ENCODE assay signal across 8 cellular contexts in the genomic region with DNA sequence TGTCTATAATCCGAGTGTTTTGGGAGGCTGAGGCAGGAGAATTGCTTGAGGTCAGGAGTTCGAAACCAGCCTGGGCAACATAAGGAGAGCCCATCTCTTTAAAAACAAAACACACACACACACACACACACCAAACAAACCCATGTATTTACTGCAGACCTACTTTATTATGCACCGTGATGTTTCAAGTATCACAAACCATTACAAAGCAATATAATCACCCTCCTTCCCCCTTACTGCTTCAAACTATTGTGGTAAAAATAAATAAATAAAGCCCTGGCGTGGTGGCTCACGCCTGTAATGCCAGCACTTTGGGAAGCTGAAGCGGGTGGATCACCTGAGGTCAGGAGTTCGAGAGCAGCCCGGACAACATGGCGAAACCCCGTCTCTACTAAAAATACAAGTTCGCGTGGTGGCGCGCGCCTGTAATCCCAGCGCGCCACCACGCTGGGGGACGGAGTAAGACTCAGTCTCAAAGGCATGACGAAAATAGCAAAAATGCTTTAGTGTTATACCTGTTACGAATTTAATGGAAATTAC. TPM values are rescaled to one million over a fixed set of nuclear protein-coding genes. Genes with fewer than 3 reads are reported as not detected.
DNase-seq lines count a peak whose midpoint lies in the region; ATAC-seq and TF ChIP-seq lines count a peak whose summit lies in the region.

No MANE protein-coding gene starts in this region.

- peak overlapping the region; percentile 100 for H3K4me3 Mint-ChIP-seq in T-helper 2 cell treated with Interferon-gamma antibody and Interleukin-4, amounts not matched to agents 5 μg/mL and 100 μg/mL, for 36 hours
- H3K4me3 Mint-ChIP-seq in activated CD4-positive, alpha-beta memory T cell treated with anti-CD3 and anti-CD28 coated beads, Interleukin-2, amount 10 ng/mL, durations not matched to agents 7 days and 5 days, result peak overlapping the region; percentile 96

- H3K4me1 Mint-ChIP-seq in T-helper 2 cell treated with Interferon-gamma antibody and Interleukin-4, amounts not matched to agents 5 μg/mL and 100 μg/mL, for 36 hours (ENCODE audit: low read depth), result peaks cover 26% of the 10 kb centered on the region
- H3K4me1 Mint-ChIP-seq in activated CD4-positive, alpha-beta memory T cell treated with anti-CD3 and anti-CD28 coated beads, Interleukin-2, amount 10 ng/mL, durations not matched to agents 7 days and 5 days, result peaks cover 34% of the 10 kb centered on the region

- TF ChIP-seq CTCF in GM13977 (IDR thresholded peaks at IDR 0.05; ENCODE audit: extremely low read depth, insufficient read depth, missing control alignments), result no peak

- POLR2A ChIA-PET in activated CD4-positive, alpha-beta memory T cell treated with anti-CD3 and anti-CD28 coated beads, Interleukin-2, amount 10 ng/mL, durations not matched to agents 7 days and 5 days (lab: Charles Lee), result interaction anchor here (0.6 to 15.5 kb wide), 15 partner anchors 10 to 185 kb away, joined by 3 to 658 read pairs (median 14); a partner anchor contains a TSS

- H3K4me3 ChIP-seq in iPS-20b (ENCODE audit: low read length) (peak overlapping the region; percentile 99), stomach smooth muscle (ENCODE audit: low read length in 2 of 2) (peak overlapping the region; percentile 89 to 99)

- H3K9ac ChIP-seq in iPS-20b (ENCODE audit: low read depth, low read length) (peak overlapping the region; percentile 97; the same call in 1 of the 2 replicates), stomach smooth muscle (ENCODE audit: low read length in 2 of 2) (peak overlapping the region; percentile 96 to 98)

- H3K9me3 ChIP-seq in iPS-20b (ENCODE audit: insufficient read depth, low read depth, low read length) (no peaks in the 10 kb centered on the region), stomach smooth muscle (ENCODE audit: control insufficient read depth in 2 of 2, low read length in 2 of 2) (no peaks in the 10 kb centered on the region)

- ATAC-seq in GM18873 (IDR thresholded peaks at IDR 0.05; ENCODE audit: low FRiP score, unreplicated experiment), result no peak

- in situ Hi-C loops in GM13977 (cut with MboI; ENCODE audit: low pct_unique_long_range_greater_than_20kb, low sequenced_read_pairs, unreplicated experiment), result no loop called here

- peak overlapping the region; percentile 100 for H3K27ac Mint-ChIP-seq in T-helper 2 cell treated with Interferon-gamma antibody and Interleukin-4, amounts not matched to agents 5 μg/mL and 100 μg/mL, for 36 hours
- H3K27ac Mint-ChIP-seq in activated CD4-positive, alpha-beta memory T cell treated with anti-CD3 and anti-CD28 coated beads, Interleukin-2, amount 10 ng/mL, durations not matched to agents 7 days and 5 days, result peak overlapping the region; percentile 100

- no peaks in the 10 kb centered on the region for H3K9me3 Mint-ChIP-seq in T-helper 2 cell treated with Interferon-gamma antibody and Interleukin-4, amounts not matched to agents 5 μg/mL and 100 μg/mL, for 36 hours
- H3K9me3 Mint-ChIP-seq in activated CD4-positive, alpha-beta memory T cell treated with anti-CD3 and anti-CD28 coated beads, Interleukin-2, amount 10 ng/mL, durations not matched to agents 7 days and 5 days, result no peaks in the 10 kb centered on the region

- peaks cover 2% of the 10 kb centered on the region for H3K27me3 Mint-ChIP-seq in T-helper 2 cell treated with Interferon-gamma antibody and Interleukin-4, amounts not matched to agents 5 μg/mL and 100 μg/mL, for 36 hours (ENCODE audit: low read depth)
- H3K27me3 Mint-ChIP-seq in activated CD4-positive, alpha-beta memory T cell treated with anti-CD3 and anti-CD28 coated beads, Interleukin-2, amount 10 ng/mL, durations not matched to agents 7 days and 5 days, result no peaks in the 10 kb centered on the region

- H3K36me3 Mint-ChIP-seq in T-helper 2 cell treated with Interferon-gamma antibody and Interleukin-4, amounts not matched to agents 5 μg/mL and 100 μg/mL, for 36 hours (ENCODE audit: low read depth), result peaks cover 17% of the 10 kb centered on the region
- H3K36me3 Mint-ChIP-seq in activated CD4-positive, alpha-beta memory T cell treated with anti-CD3 and anti-CD28 coated beads, Interleukin-2, amount 10 ng/mL, durations not matched to agents 7 days and 5 days (ENCODE audit: low read depth), result peaks cover 19% of the 10 kb centered on the region

- CTCF ChIA-PET in activated CD4-positive, alpha-beta memory T cell treated with anti-CD3 and anti-CD28 coated beads, Interleukin-2, amount 10 ng/mL, durations not matched to agents 7 days and 5 days (lab: Charles Lee), result interaction anchor here (0.7 to 2.8 kb wide), 5 partner anchors 18 to 197 kb away, joined by 3 to 20 read pairs (median 10); a partner anchor contains a TSS

- H3K4me1 ChIP-seq in iPS-20b (ENCODE audit: insufficient read depth, low read length) (peaks cover 9% of the 10 kb centered on the region), stomach smooth muscle (ENCODE audit: control insufficient read depth, insufficient read depth, low read length) (peaks cover 13% of the 10 kb centered on the region)

- H3K27ac ChIP-seq in iPS-20b (ENCODE audit: low read length) (no peak overlapping the region), stomach smooth muscle (ENCODE audit: low read length) (peak overlapping the region; percentile 95)

- no peak for DNase-seq in T-helper 2 cell treated with Interferon-gamma antibody and Interleukin-4, amounts not matched to agents 5 μg/mL and 100 μg/mL, for 36 hours (ENCODE audit: low spot score)
- DNase-seq in T-helper 2 cell (no peak), GM13977 (ENCODE audit: low spot score) (no peak), NCI-H1092 treated with DMSO at 0.1 percent for 48 hours (lab: John Stamatoyannopoulos, UW) (no peak)
- DNase-seq in activated CD4-positive, alpha-beta memory T cell treated with anti-CD3 and anti-CD28 coated beads, Interleukin-2, amount 10 ng/mL, durations not matched to agents 7 days and 5 days, result no peak

- H3K27me3 ChIP-seq in iPS-20b (ENCODE audit: insufficient read depth, low read length) (no peaks in the 10 kb centered on the region), stomach smooth muscle (ENCODE audit: control insufficient read depth in 1 of 2, insufficient read depth in 2 of 2, low read length in 2 of 2) (no peaks in the 10 kb centered on the region)

- H3K36me3 ChIP-seq in iPS-20b (ENCODE audit: insufficient read depth, low read depth, low read length), result no peaks in the 10 kb centered on the region
- no peaks in the 10 kb centered on the region for H3K36me3 ChIP-seq in stomach smooth muscle (ENCODE audit: control insufficient read depth in 2 of 2, insufficient read depth in 2 of 2, low read length in 2 of 2)

RNA-seq across cellular contexts. Expression of a gene that starts 1.5 kb away (rescaled TPM):
- 10 to 100 TPM; 33.7 to 34.9 TPM for total RNA-seq in activated CD4-positive, alpha-beta memory T cell treated with anti-CD3 and anti-CD28 coated beads, Interleukin-2, amount 10 ng/mL, durations not matched to agents 7 days and 5 days

RNA-seq across cellular contexts. Expression of a gene that starts 22.0 kb away (rescaled TPM):
- total RNA-seq in activated CD4-positive, alpha-beta memory T cell treated with anti-CD3 and anti-CD28 coated beads, Interleukin-2, amount 10 ng/mL, durations not matched to agents 7 days and 5 days, result not detected

RNA-seq across cellular contexts. Expression of a gene that starts 37.4 kb away (rescaled TPM):
- 10 to 100 TPM; 27.9 to 28.1 TPM for total RNA-seq in activated CD4-positive, alpha-beta memory T cell treated with anti-CD3 and anti-CD28 coated beads, Interleukin-2, amount 10 ng/mL, durations not matched to agents 7 days and 5 days
